16 cellular contexts compared by ENCODE assay signal in the genomic region with DNA sequence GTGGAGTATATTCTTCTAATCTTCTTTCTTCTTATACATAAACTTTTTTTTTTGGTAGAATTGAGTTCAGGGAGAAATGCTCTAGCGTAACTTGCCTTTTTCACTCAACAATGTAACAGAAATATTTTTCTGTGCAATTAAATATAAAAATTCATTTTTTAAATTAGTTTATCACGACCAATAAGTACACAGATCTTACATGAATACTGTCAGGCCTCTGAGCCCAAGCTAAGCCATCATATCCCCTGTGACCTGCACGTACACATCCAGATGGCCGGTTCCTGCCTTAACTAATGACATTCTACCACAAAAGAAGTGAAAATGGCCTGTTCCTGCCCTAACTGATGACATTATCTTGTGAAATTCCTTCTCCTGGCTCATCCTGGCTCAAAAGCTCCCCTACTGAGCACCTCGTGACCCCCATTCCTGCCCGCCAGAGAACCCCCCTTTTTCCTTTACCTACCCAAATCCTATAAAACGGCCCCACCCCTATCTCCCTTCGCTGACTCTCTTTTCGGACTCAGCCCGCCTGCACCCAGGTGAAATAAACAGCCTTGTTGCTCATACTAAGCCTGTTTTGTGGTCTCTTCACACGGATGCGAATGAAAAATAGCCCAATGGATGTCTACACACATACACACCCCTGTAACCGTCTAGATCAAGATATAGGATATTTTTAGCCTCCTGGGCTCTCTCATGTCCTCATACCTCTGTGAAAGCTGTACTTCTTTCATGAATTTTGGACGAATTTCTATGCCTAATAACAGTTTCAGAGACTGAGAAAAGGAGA. TPM values are rescaled to one million over a fixed set of nuclear protein-coding genes. Genes with fewer than 3 reads are reported as not detected.
DNase-seq lines count a peak whose midpoint lies in the region; ATAC-seq, FAIRE-seq and TF ChIP-seq lines count a peak whose summit lies in the region.
"Not testable (repeated sequence)": the region's sequence is repeated elsewhere in the genome, so short reads cannot be mapped to it uniquely, and the experiment has no call there.
"Had no signal": no experiment of that assay in that cellular context is flagged by ENCODE, and none has a peak within 500 bp of the region (broad histone marks: within the 10 kb centered on the region; RNA-seq: fewer than 3 reads in every experiment).

No MANE protein-coding gene starts in this region.

- TSS peak; percentile 53 for BruUV-seq in mammary epithelial cell (replicated peaks; lab: Mats Ljungman, UMichigan)

- not testable (repeated sequence) for H3K9me2 ChIP-seq in GM23248 (ENCODE audit: insufficient read depth)

- H3K4me3 Mint-ChIP-seq in neural progenitor cell: not testable (repeated sequence)
- peak overlapping the region; percentile 94 for H3K4me3 Mint-ChIP-seq in type B pancreatic cell

- dilution Hi-C loops in mammary epithelial cell (cut with HindIII; ENCODE audit: low sequenced_read_pairs); keratinocyte (cut with MboI; ENCODE audit: extremely low pct_ligation_motif_present, low sequenced_read_pairs): not testable (repeated sequence)

- H3K27me3 ChIP-seq in GM23248 (replicated peaks; ENCODE audit: insufficient read depth); mammary epithelial cell (ENCODE audit: insufficient read depth, low read length); foreskin keratinocyte; keratinocyte (ENCODE audit: control insufficient read depth, extremely low read depth, insufficient read depth, low read length); neural progenitor cell: not testable (repeated sequence)

- CTCF ChIA-PET in mammary epithelial cell (lab: Charles Lee; ENCODE audit: low non-redundant PET): interaction anchor here (0.6 kb wide), 1 partner anchor 27 kb away, joined by 4 read pairs; no protein-coding TSS in a partner anchor

- not testable (repeated sequence) for H3K4me1 Mint-ChIP-seq in neural progenitor cell
- peaks cover 23% of the 10 kb centered on the region for H3K4me1 Mint-ChIP-seq in type B pancreatic cell (ENCODE audit: unreplicated experiment)

- not testable (repeated sequence) for H3K9me3 Mint-ChIP-seq in neural progenitor cell, type B pancreatic cell

- intact Hi-C loops in mammary epithelial cell (cut with micrococcal nuclease): loop anchor here (2.0 kb wide), 1 partner anchor 38 kb away; no protein-coding TSS in a partner anchor

- H3K36me3 ChIP-seq in GM23248 (ENCODE audit: low read depth); mammary epithelial cell (ENCODE audit: insufficient read depth, low read length); keratinocyte (ENCODE audit: control insufficient read depth in 2 of 2, extremely low read depth in 1 of 2, insufficient read depth in 2 of 2, low read length in 2 of 2); neural progenitor cell: not testable (repeated sequence)

- FAIRE-seq in keratinocyte (lab: Jason Lieb, UNC): not testable (repeated sequence)

- H3K9ac ChIP-seq in GM23248: peak overlapping the region; percentile 28; the same call in 1 of the 2 replicates
- H3K9ac ChIP-seq in mammary epithelial cell (ENCODE audit: insufficient read depth, low read length): peak overlapping the region; percentile 86
- peak overlapping the region; percentile 67 for H3K9ac ChIP-seq in keratinocyte (ENCODE audit: control insufficient read depth, extremely low read depth, insufficient read depth, low read length)
- H3K9ac ChIP-seq in neural progenitor cell: not testable (repeated sequence)

- H3K4me3 ChIP-seq in GM23248: peak overlapping the region; percentile 41
- peak overlapping the region in 1 of 3 experiments; percentile 28 for H3K4me3 ChIP-seq in mammary epithelial cell (replicated peaks in 1 of 3; ENCODE audit: insufficient read depth in 1 of 3, low read depth in 2 of 3, low read length in 3 of 3)
- H3K4me3 ChIP-seq in keratinocyte (ENCODE audit: control insufficient read depth in 2 of 3, extremely low read depth in 1 of 3, insufficient read depth in 2 of 3, low read depth in 1 of 3, low read length in 3 of 3): not testable (repeated sequence)
- H3K4me3 ChIP-seq in neural progenitor cell: peak overlapping the region; percentile 40

- H3K27me3 Mint-ChIP-seq in neural progenitor cell (ENCODE audit: insufficient read depth, low read depth); type B pancreatic cell: not testable (repeated sequence)

- H3K4me1 ChIP-seq in GM23248 (ENCODE audit: insufficient read depth) (peaks cover 37% of the 10 kb centered on the region), mammary epithelial cell (ENCODE audit: insufficient read depth, low read length) (peaks cover 32% of the 10 kb centered on the region), foreskin keratinocyte (peaks cover 26% of the 10 kb centered on the region), keratinocyte (ENCODE audit: control insufficient read depth, extremely low read depth, insufficient read depth, low read length) (peaks cover 27% of the 10 kb centered on the region), neural progenitor cell (peaks cover 13% of the 10 kb centered on the region)

- H3K27ac ChIP-seq in GM23248 (peak overlapping the region; percentile 87), mammary epithelial cell (ENCODE audit: insufficient read depth, low read depth, low read length) (peak overlapping the region; percentile 100), foreskin keratinocyte (peak overlapping the region; percentile 83), keratinocyte (ENCODE audit: control insufficient read depth, insufficient read depth, low read length) (peak overlapping the region; percentile 88)
- H3K27ac ChIP-seq in neural progenitor cell: not testable (repeated sequence)

- peaks cover 27% of the 10 kb centered on the region for H3F3A ChIP-seq in GM23248 (ENCODE audit: insufficient read depth)
- H3F3A ChIP-seq in neural progenitor cell (ENCODE audit: low read depth): peaks cover 24% of the 10 kb centered on the region

- H3K4me2 ChIP-seq in GM23248 (ENCODE audit: unreplicated experiment) (peak overlapping the region; percentile 42), mammary epithelial cell (ENCODE audit: insufficient read depth, low read depth, low read length) (peak overlapping the region; percentile 78), keratinocyte (ENCODE audit: control insufficient read depth, extremely low read depth, insufficient read depth, low read depth, low read length) (peak overlapping the region; percentile 75), neural progenitor cell (peak overlapping the region; percentile 64)

- not testable (repeated sequence) for H3K9me1 ChIP-seq in keratinocyte (ENCODE audit: control insufficient read depth, extremely low read depth, insufficient read depth, low read length)

- H4K20me1 ChIP-seq in GM23248 (ENCODE audit: insufficient read depth); mammary epithelial cell (ENCODE audit: insufficient read depth, low read length); keratinocyte (ENCODE audit: control insufficient read depth, extremely low read depth, insufficient read depth, low read length); neural progenitor cell (ENCODE audit: low read depth): not testable (repeated sequence)

- H3K9me3 ChIP-seq in GM23248 (ENCODE audit: low read depth); mammary epithelial cell (replicated peaks; ENCODE audit: insufficient read depth, low read length); keratinocyte (ENCODE audit: control insufficient read depth, low read depth, low read length); neural progenitor cell (ENCODE audit: low read depth): not testable (repeated sequence)

- in situ Hi-C loops in GM23248 (cut with MboI); mammary epithelial cell (cut with MboI; ENCODE audit: low sequenced_read_pairs in 2 of 2): not testable (repeated sequence)

- H3K79me2 ChIP-seq in GM23248 (ENCODE audit: insufficient read depth); mammary epithelial cell (ENCODE audit: insufficient read depth, low read length); keratinocyte (ENCODE audit: control insufficient read depth, insufficient read depth, low read length); neural progenitor cell (ENCODE audit: low read depth): not testable (repeated sequence)

- 0 out of 2 replicates have a peak overlapping the region, but pooled peaks have one; percentile 4 for H2AFZ ChIP-seq in GM23248
- H2AFZ ChIP-seq in mammary epithelial cell (ENCODE audit: low read depth, low read length): peak overlapping the region; percentile 58
- not testable (repeated sequence) for H2AFZ ChIP-seq in keratinocyte (ENCODE audit: control insufficient read depth, low read length); neural progenitor cell (replicated peaks)

- not testable (repeated sequence) for H3K27ac Mint-ChIP-seq in neural progenitor cell
- H3K27ac Mint-ChIP-seq in type B pancreatic cell: peak overlapping the region; percentile 90

- not testable (repeated sequence) for DNase-seq in GM23248; mammary epithelial cell; foreskin keratinocyte; keratinocyte (ENCODE audit: low read depth, low spot score); neural progenitor cell (ENCODE audit: low spot score); type B pancreatic cell (ENCODE audit: extremely low spot score, unreplicated experiment)
- DNase-seq in LoVo (ENCODE audit: low spot score): peak; percentile 15

- WGBS in GM23248 (ENCODE audit: low coverage in 1 of 2, low lambda C conversion rate in 2 of 2, missing lambda C conversion rate in 2 of 2), 2 experiments: 31 to 34% methylated on average over 13 to 14 of the region's 14 CpGs
- 17% methylated on average over 14 of the region's 14 CpGs for WGBS in mammary epithelial cell (ENCODE audit: low coverage, missing lambda C conversion rate)

- peak; percentile 7 for ATAC-seq in SK-N-SH treated with all-trans-retinoic acid at 6 μM for 48 hours
- ATAC-seq in foreskin keratinocyte: peak; percentile 77

- not testable (repeated sequence) for TF ChIP-seq CTCF in mammary epithelial cell (conservative IDR thresholded peaks at IDR 0.05 in 1 of 2, IDR thresholded peaks at IDR 0.05 in 1 of 2; ENCODE audit: extremely low read depth in 1 of 2, insufficient read depth in 1 of 2, low read depth in 1 of 2, low read length in 2 of 2); foreskin keratinocyte (conservative IDR thresholded peaks at IDR 0.05); keratinocyte (optimal IDR thresholded peaks at IDR 0.05 in 1 of 3, IDR thresholded peaks at IDR 0.05 in 1 of 3, conservative IDR thresholded peaks at IDR 0.05 in 1 of 3; ENCODE audit: extremely low read depth in 1 of 3, insufficient read depth in 2 of 3, low read length in 3 of 3); neural progenitor cell (IDR thresholded peaks at IDR 0.05); type B pancreatic cell (conservative IDR thresholded peaks at IDR 0.05)

- not testable (repeated sequence) for H3K36me3 Mint-ChIP-seq in neural progenitor cell
- peaks cover 16% of the 10 kb centered on the region for H3K36me3 Mint-ChIP-seq in type B pancreatic cell

RNA-seq across cellular contexts. Expression of gene ACSM6, which starts 35.1 kb away (rescaled TPM):
- total RNA-seq in GM23248 (2014; rRNA removed; shearing (Covaris generic)): not detected in 2 replicates
- polyA plus RNA-seq in GM23248 (2016; fragmentation: Nextera tagmentation; extraction: Ambion mirVana) (0.08 TPM in 1 of 2 replicates, not detected in the other), mammary epithelial cell (not detected), foreskin keratinocyte (not detected in 2 replicates), keratinocyte (0.04 TPM in 1 of 3 replicates, not detected in the others)
- total RNA-seq in mammary epithelial cell (not detected), foreskin keratinocyte (not detected in 2 replicates), neural progenitor cell (ENCODE audit: low replicate concordance) (not detected in 2 replicates), type B pancreatic cell (ENCODE audit: low replicate concordance) (not detected in 2 replicates)
- polyA minus RNA-seq in mammary epithelial cell (not detected), keratinocyte (not detected in 3 replicates)
- not detected for polyA plus RNA-seq in keratinocyte (2011; ENCODE audit: low read depth)
- polyA plus RNA-seq in keratinocyte (2011; cell fraction: cytosol; rRNA removed): not detected in 2 replicates
- not detected in 2 replicates for polyA plus RNA-seq in keratinocyte (2011; cell fraction: nucleus; rRNA removed)
- not detected in 2 replicates for polyA plus RNA-seq in keratinocyte (2012; ENCODE audit: low replicate concordance)
- not detected for polyA minus RNA-seq in keratinocyte (2011; cell fraction: cytosol; rRNA and poly(A)+ RNA removed)
- polyA minus RNA-seq in keratinocyte (2011; cell fraction: nucleus; rRNA and poly(A)+ RNA removed): not detected in 2 replicates
- total RNA-seq: activated CD8-positive, alpha-beta memory T cell treated with anti-CD3 and anti-CD28 coated beads, Interleukin-2, amount 10 ng/mL, durations not matched to agents 7 days and 5 days; activated naive CD8-positive, alpha-beta T cell treated with anti-CD3 and anti-CD28 coated beads, Interleukin-2, amount 10 ng/mL, durations not matched to agents 7 days and 5 days; activated T-cell treated with anti-CD3 and anti-CD28 coated beads, Interleukin-2, amount 50 U/mL, for 4 hours; HT-29; kidney epithelial cell; mucosa of descending colon; posterior vena cava had no signal
- polyA plus RNA-seq: neural cell had no signal
